1 cellular context compared by ENCODE assay signal in genomic region chr9:120868676-120869359, GRCh38.
TF ChIP-seq lines count a peak whose summit lies in the region.

No MANE protein-coding gene starts in this region.

TF ChIP-seq in H1, 55 proteins besides CTCF, POLR2A, EP300 and RAD21 (continued from another document):
- TF ChIP-seq HDAC2 (IDR thresholded peaks at IDR 0.05; ENCODE audit: borderline replicate concordance in 1 of 2, low read depth in 2 of 2, low read length in 2 of 2) (peak; percentile 47 to 72; a peak in 1 of 4 replicates), CREB1 (IDR thresholded peaks at IDR 0.05) (0 out of 2 replicates have a peak, but pooled peaks have one; percentile 38), KDM4A (IDR thresholded peaks at IDR 0.05; ENCODE audit: low read depth, low read length, severe bottlenecking) (peak; percentile 64), TEAD4 (IDR thresholded peaks at IDR 0.05; ENCODE audit: low read depth, low read length) (no peak), YY1 (IDR thresholded peaks at IDR 0.05; ENCODE audit: low read depth, low read length) (peak; percentile 54; the same call in 1 of the 2 replicates), RXRA (IDR thresholded peaks at IDR 0.05; ENCODE audit: insufficient read depth, low read depth, low read length) (0 out of 2 replicates have a peak, but pooled peaks have one; percentile 8), SAP30 (IDR thresholded peaks at IDR 0.05; ENCODE audit: insufficient read depth, insufficient replicate concordance, low read length) (no peak), GABPA (IDR thresholded peaks at IDR 0.05; ENCODE audit: borderline replicate concordance, insufficient read depth, low read length) (no peak), SIN3A (conservative IDR thresholded peaks at IDR 0.05 in 1 of 2, IDR thresholded peaks at IDR 0.05 in 1 of 2; ENCODE audit: low read depth in 1 of 2, low read length in 2 of 2) (no peak; a peak in 1 of 4 replicates), CHD1 (IDR thresholded peaks at IDR 0.05; ENCODE audit: low read depth, low read length) (no peak), SIRT6 (IDR thresholded peaks at IDR 0.05; ENCODE audit: low read length) (no peak), HDAC6 (IDR thresholded peaks at IDR 0.05; ENCODE audit: low read depth, low read length) (no peak), SP4 (IDR thresholded peaks at IDR 0.05; ENCODE audit: low read length) (peak; percentile 58; the same call in 1 of the 2 replicates), BACH1 (IDR thresholded peaks at IDR 0.05; ENCODE audit: low read length) (peak; percentile 46; the same call in 1 of the 2 replicates), PHF8 (conservative IDR thresholded peaks at IDR 0.05; ENCODE audit: low read depth, low read length) (peak; percentile 55), CTBP2 (IDR thresholded peaks at IDR 0.05; ENCODE audit: borderline replicate concordance, insufficient read depth, insufficient read length, low read length) (no peak), KDM5A (IDR thresholded peaks at IDR 0.05; ENCODE audit: low read length) (no peak), CEBPB (IDR thresholded peaks at IDR 0.05; ENCODE audit: low read depth, low read length) (no peak)
